ENCODE assay signal across 18 cellular contexts in the genomic region with DNA sequence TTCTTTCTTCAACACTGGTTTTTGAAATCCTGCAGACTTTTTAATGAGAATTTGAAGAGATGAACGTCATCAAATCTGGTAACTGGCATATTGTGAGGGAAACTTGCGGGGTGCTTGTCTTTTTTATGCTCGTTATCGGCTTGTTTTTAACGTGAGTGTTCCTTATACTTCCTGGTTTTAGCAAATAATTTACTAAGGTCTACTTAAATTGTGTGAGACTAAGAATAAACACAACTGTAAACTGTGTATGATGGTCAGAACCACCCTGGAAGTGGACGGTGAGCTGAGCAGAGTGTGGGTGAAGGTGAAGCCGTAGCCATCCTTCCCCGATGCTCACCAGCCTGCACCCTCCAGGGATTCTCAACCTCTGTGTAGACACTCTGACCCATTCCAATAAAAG.
A peak's percentile ranks its signal among the peaks of the same experiment; 100 is the strongest.
DNase-seq lines count a peak whose midpoint lies in the region; ATAC-seq, FAIRE-seq and TF ChIP-seq lines count a peak whose summit lies in the region.
"Had no signal": no experiment of that assay in that cellular context is flagged by ENCODE, and none has a peak within 500 bp of the region (broad histone marks: within the 10 kb centered on the region; RNA-seq: fewer than 3 reads in every experiment).

No MANE protein-coding gene starts in this region.

- FAIRE-seq in GM12892 (lab: Jason Lieb, UNC): no peak
- FAIRE-seq: G401.6, H54 had no signal

- intact Hi-C loops in colonic mucosa (cut with DNase I): no loop called here
- intact Hi-C loops in mucosa of descending colon (cut with DNase I, micrococcal nuclease): no loop called here

- H3K4me3 ChIP-seq in colonic mucosa (no peak overlapping the region), mucosa of descending colon (no peak overlapping the region)
- H3K4me3 ChIP-seq: HAP-1 had no signal

- no peak overlapping the region for H3K9ac ChIP-seq in colonic mucosa (ENCODE audit: low read depth in 2 of 2, low read length in 2 of 2)

- peak overlapping the region; percentile 33 for H3K27ac ChIP-seq in colonic mucosa

- TF ChIP-seq CTCF in colonic mucosa (IDR thresholded peaks at IDR 0.05) (no peak), mucosa of descending colon (IDR thresholded peaks at IDR 0.05) (no peak)

- peak; percentile 58 for DNase-seq in HT-29 (ENCODE audit: low spot score)
- no peak for DNase-seq in colonic mucosa
- DNase-seq in mucosa of descending colon: peak in 2 of 3 donors; percentile 27 to 37
- peak; percentile 55 for DNase-seq in renal cortical epithelial cell (ENCODE audit: low read depth)
- no peak for DNase-seq in GM12892 (ENCODE audit: insufficient read length)
- DNase-seq in DMS153 treated with DMSO at 0.1 percent for 48 hours (lab: John Stamatoyannopoulos, UW; ENCODE audit: unreplicated experiment): no peak
- DNase-seq: C1 segment of cervical spinal cord; CD4-positive, alpha-beta memory T cell; COR-L47; DMS153; DND-41; GOT3; HFFc6 had no signal

- H3K36me3 ChIP-seq in colonic mucosa (no peaks in the 10 kb centered on the region), mucosa of descending colon (ENCODE audit: low read depth) (no peaks in the 10 kb centered on the region)
- H3K36me3 ChIP-seq: HAP-1 had no signal

- ATAC-seq in mucosa of descending colon (peak; percentile 89), GM18520 (IDR thresholded peaks at IDR 0.05; ENCODE audit: unreplicated experiment) (no peak), GM21619 (IDR thresholded peaks at IDR 0.05; ENCODE audit: unreplicated experiment) (no peak)

- H3K27me3 ChIP-seq in colonic mucosa: no peaks in the 10 kb centered on the region

- H3K4me1 ChIP-seq in colonic mucosa (no peaks in the 10 kb centered on the region), mucosa of descending colon (ENCODE audit: low read depth) (peaks cover 7% of the 10 kb centered on the region)

- H3K9me3 ChIP-seq in colonic mucosa (no peaks in the 10 kb centered on the region), mucosa of descending colon (no peaks in the 10 kb centered on the region)
- H3K9me3 ChIP-seq: HAP-1 had no signal

- TF ChIP-seq POLR2A in GM12892 (IDR thresholded peaks at IDR 0.05; ENCODE audit: low read depth, low read length): no peak

Comparison
In these comparisons a context has a peak if more than half of its experiments do, and no peak if none do; other contexts are left out.
1. DNase-seq: peak in HT-29 (single experiment), mucosa of descending colon (2 of 3) and renal cortical epithelial cell (single experiment); none in colonic mucosa (single experiment), GM12892 (single experiment) and DMS153 treated with DMSO at 0.1 percent for 48 hours (single experiment).